ENCODE assay signal across 9 cellular contexts in genomic region chr17:7650509-7651096, GRCh38. TPM values are rescaled to one million over a fixed set of nuclear protein-coding genes. Genes with fewer than 3 reads are reported as not detected.
DNase-seq lines count a peak whose midpoint lies in the region; ATAC-seq, FAIRE-seq and TF ChIP-seq lines count a peak whose summit lies in the region.
"Had no signal": no experiment of that assay in that cellular context is flagged by ENCODE, and none has a peak within 500 bp of the region (broad histone marks: within the 10 kb centered on the region; RNA-seq: fewer than 3 reads in every experiment).

Gene ATP1B2, plus strand, starts transcription at chr17:7650926. Its CDS starts 593 bp downstream, at chr17:7651519.

- POLR2A ChIA-PET in activated CD4-positive, alpha-beta memory T cell treated with anti-CD3 and anti-CD28 coated beads for 36 hours (lab: Charles Lee) = interaction anchor here (1.1 to 2.5 kb wide), 2 partner anchors 23 to 37 kb away, joined by 4 to 14 read pairs; partner anchors contain the start of genes SAT2, TP53 and WRAP53

- DNase-seq in GM12892 (ENCODE audit: insufficient read length) (peak; percentile 73), NCI-H2171 treated with DMSO at 0.1 percent for 48 hours (lab: John Stamatoyannopoulos, UW) (peak; percentile 86), dermis blood vessel endothelial cell (peak; percentile 51), lower lobe of right lung (peak; percentile 78)
- peak; percentile 79 for DNase-seq in activated CD4-positive, alpha-beta memory T cell treated with anti-CD3 and anti-CD28 coated beads for 36 hours
- DNase-seq in stimulated activated CD4-positive, alpha-beta T cell treated with anti-CD3 and anti-CD28 coated beads, Interleukin-4, amount 100 ng/mL, for 48 hours (ENCODE audit: low read depth in 2 of 2) = peak; percentile 55 to 62

- intact Hi-C loops in activated CD4-positive, alpha-beta memory T cell treated with anti-CD3 and anti-CD28 coated beads for 36 hours (cut with micrococcal nuclease) = no loop called here
- intact Hi-C loops in lower lobe of right lung (cut with DNase I) = no loop called here

- no peak for FAIRE-seq in GM12892 (lab: Jason Lieb, UNC)
- FAIRE-seq: colon had no signal

- no peaks in the 10 kb centered on the region for H3K9me3 Mint-ChIP-seq in activated CD4-positive, alpha-beta memory T cell treated with anti-CD3 and anti-CD28 coated beads for 36 hours

- no peak for TF ChIP-seq POLR2A in GM12892 (IDR thresholded peaks at IDR 0.05; ENCODE audit: low read depth, low read length)

- H3K27me3 ChIP-seq in lower lobe of right lung (ENCODE audit: low read depth) = peaks cover 37% of the 10 kb centered on the region

- peaks cover 20% of the 10 kb centered on the region for H3K4me1 ChIP-seq in lower lobe of right lung

- CTCF ChIA-PET in activated CD4-positive, alpha-beta memory T cell treated with anti-CD3 and anti-CD28 coated beads for 36 hours (lab: Charles Lee) = interaction anchor here (1.0 to 1.8 kb wide), 4 partner anchors 8 to 93 kb away, joined by 3 to 9 read pairs (median 4); partner anchors contain the start of genes MPDU1 and TP53

- H3K27ac ChIP-seq in lower lobe of right lung = no peak within 1 kb of the TSS

- H3K36me3 Mint-ChIP-seq in activated CD4-positive, alpha-beta memory T cell treated with anti-CD3 and anti-CD28 coated beads for 36 hours = no peaks in the 10 kb centered on the region

- ATAC-seq in lower lobe of right lung (peak; percentile 79 to 83), GM21717 (IDR thresholded peaks at IDR 0.05; ENCODE audit: unreplicated experiment) (no peak), GM18520 (IDR thresholded peaks at IDR 0.05; ENCODE audit: unreplicated experiment) (no peak)

- peak within 1 kb of the TSS; percentile 56 for H3K4me3 Mint-ChIP-seq in activated CD4-positive, alpha-beta memory T cell treated with anti-CD3 and anti-CD28 coated beads for 36 hours

- no peaks in the 10 kb centered on the region for H3K36me3 ChIP-seq in lower lobe of right lung

- peak within 1 kb of the TSS; percentile 58 for H3K4me3 ChIP-seq in lower lobe of right lung

- H3K27me3 Mint-ChIP-seq in activated CD4-positive, alpha-beta memory T cell treated with anti-CD3 and anti-CD28 coated beads for 36 hours = peaks cover 37% of the 10 kb centered on the region

- TF ChIP-seq CTCF in lower lobe of right lung (IDR thresholded peaks at IDR 0.05) = no peak

- H3K27ac Mint-ChIP-seq in activated CD4-positive, alpha-beta memory T cell treated with anti-CD3 and anti-CD28 coated beads for 36 hours = no peak within 1 kb of the TSS

- H3K4me1 Mint-ChIP-seq in activated CD4-positive, alpha-beta memory T cell treated with anti-CD3 and anti-CD28 coated beads for 36 hours (ENCODE audit: low read depth) = peaks cover 14% of the 10 kb centered on the region

- H3K9me3 ChIP-seq in lower lobe of right lung = no peaks in the 10 kb centered on the region

RNA-seq across cellular contexts. Expression of gene ATP1B2, which starts in this region (rescaled TPM):
- 2.9 TPM for polyA plus RNA-seq in GM12892 (2012; ENCODE audit: missing spikeins)
- under 1 TPM; 0.12 to 0.26 TPM for total RNA-seq in activated CD4-positive, alpha-beta memory T cell treated with anti-CD3 and anti-CD28 coated beads for 36 hours
- not detected in 2 replicates for total RNA-seq in dermis blood vessel endothelial cell
- total RNA-seq in lower lobe of right lung = 3.1 TPM

Comparison
In these comparisons a context has a peak if more than half of its experiments do, and no peak if none do; other contexts are left out.
1. Peak in DNase-seq in activated CD4-positive, alpha-beta memory T cell treated with anti-CD3 and anti-CD28 coated beads for 36 hours; RNA of the gene not detected or under 1 TPM.
2. Peak in DNase-seq in dermis blood vessel endothelial cell; RNA of the gene not detected or under 1 TPM.
3. ATAC-seq: peak in lower lobe of right lung (2 of 2); none in GM21717 (single experiment) and GM18520 (single experiment).
4. Peak in every context shown above with its lines, with median percentiles within 50 percentile points of each other: DNase-seq.